In the genomic region with DNA sequence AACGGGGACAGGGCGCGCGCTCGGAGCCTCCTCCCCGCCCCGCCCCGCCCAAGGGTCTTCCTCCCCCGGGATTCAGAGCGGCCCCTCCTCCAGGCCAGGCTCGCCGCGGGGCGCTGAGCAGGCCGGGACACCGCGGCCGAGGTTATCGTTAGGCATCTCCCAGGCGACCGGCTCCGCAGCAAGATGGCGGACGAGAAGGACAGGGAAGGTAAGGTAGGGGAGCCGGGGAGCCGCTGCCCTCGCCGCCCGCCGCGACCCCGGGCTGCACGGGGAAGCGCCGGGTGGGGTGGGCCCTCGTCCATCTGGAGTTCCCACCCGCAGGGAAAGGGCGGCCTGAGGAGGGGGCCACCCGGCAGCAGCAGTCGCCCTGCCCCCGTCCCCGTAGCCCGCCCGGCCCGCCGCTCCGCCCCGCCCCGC, we compare ENCODE assay signal across 8 cellular contexts.
DNase-seq lines count a peak whose midpoint lies in the region; ATAC-seq and FAIRE-seq lines count a peak whose summit lies in the region.

No MANE protein-coding gene starts in this region.

- peaks cover 0 to 4% (median 0%) of the 10 kb centered on the region in 5 donors for H3K36me3 Mint-ChIP-seq in naive thymus-derived CD4-positive, alpha-beta T cell

- no peaks in the 10 kb centered on the region for H4K20me1 ChIP-seq in BLaER1

- H3K36me3 ChIP-seq in BLaER1, result 0 out of 2 replicates have a peak, but pooled peaks cover 2% of the 10 kb centered on the region
- peaks cover 0 to 12% (median 0%) of the 10 kb centered on the region in 3 experiments for H3K36me3 ChIP-seq in naive thymus-derived CD4-positive, alpha-beta T cell (ENCODE audit: control insufficient read depth in 2 of 3, insufficient read depth in 3 of 3, low read length in 3 of 3)
- no peaks in the 10 kb centered on the region for H3K36me3 ChIP-seq in thymus (ENCODE audit: control insufficient read depth, insufficient read depth)

- peak overlapping the region; percentile 80 for H3K4me3 ChIP-seq in BLaER1
- peak overlapping the region; percentile 81 for H3K4me3 ChIP-seq in naive thymus-derived CD4-positive, alpha-beta T cell (ENCODE audit: low read length)
- H3K4me3 ChIP-seq in thymus (ENCODE audit: low read length), result peak overlapping the region; percentile 86

- H3K9me3 Mint-ChIP-seq in naive thymus-derived CD4-positive, alpha-beta T cell, result peaks cover 0 to 2% (median 0%) of the 10 kb centered on the region in 11 donors

- CTCF ChIA-PET in naive thymus-derived CD4-positive, alpha-beta T cell (lab: Charles Lee), result interaction anchor here (0.8 to 2.0 kb wide), 3 partner anchors 106 to 370 kb away, joined by 3 to 17 read pairs (median 6); a partner anchor contains a TSS

- no peaks in the 10 kb centered on the region for H3K27me3 ChIP-seq in BLaER1
- H3K27me3 ChIP-seq in naive thymus-derived CD4-positive, alpha-beta T cell (ENCODE audit: control insufficient read depth in 2 of 2, insufficient read depth in 2 of 2, low read length in 2 of 2), result no peaks in the 10 kb centered on the region
- no peaks in the 10 kb centered on the region for H3K27me3 ChIP-seq in thymus (ENCODE audit: control insufficient read depth, insufficient read depth)

- H3K4me2 ChIP-seq in BLaER1, result peak overlapping the region; percentile 78

- peak overlapping the region; percentile 100 for H3K9ac ChIP-seq in BLaER1

- DNase-seq in GM19239 (ENCODE audit: insufficient read length, low spot score) (peak; percentile 38), NCI-H446 (lab: John Stamatoyannopoulos, UW) (peak; percentile 68 to 89), epithelial cell of prostate (ENCODE audit: low read depth, low spot score) (no peak)
- DNase-seq in activated CD4-positive, alpha-beta T cell treated with anti-CD3 and anti-CD28 coated beads, Interleukin-2, amount 50 U/mL, for 48 hours, result peak; percentile 73 to 76
- peak in 6 of 9 donors; percentile 75 to 86 (median 80) for DNase-seq in naive thymus-derived CD4-positive, alpha-beta T cell

- WGBS in thymus, result under 1% methylated on average over 49 of the region's 49 CpGs

- ATAC-seq in HG03342 (IDR thresholded peaks at IDR 0.05; ENCODE audit: unreplicated experiment), result peak; percentile 52
- ATAC-seq in naive thymus-derived CD4-positive, alpha-beta T cell, result peak; percentile 61

- peaks cover 0 to 14% (median 0%) of the 10 kb centered on the region in 5 donors for H3K27me3 Mint-ChIP-seq in naive thymus-derived CD4-positive, alpha-beta T cell

- intact Hi-C loops in naive thymus-derived CD4-positive, alpha-beta T cell (cut with micrococcal nuclease), result loop anchor here (1.0 to 5.0 kb wide), 13 partner anchors 52 to 1963 kb away; a partner anchor contains a TSS

- H3K4me1 Mint-ChIP-seq in naive thymus-derived CD4-positive, alpha-beta T cell, result peaks cover 9 to 31% (median 25%) of the 10 kb centered on the region in 7 donors

- H3K4me1 ChIP-seq in BLaER1 (peaks cover 26% of the 10 kb centered on the region), thymus (ENCODE audit: control insufficient read depth, insufficient read depth, low read length) (no peaks in the 10 kb centered on the region)
- peaks cover 5 to 12% of the 10 kb centered on the region in 2 donors for H3K4me1 ChIP-seq in naive thymus-derived CD4-positive, alpha-beta T cell (ENCODE audit: control insufficient read depth in 2 of 2, insufficient read depth in 2 of 2, low read length in 2 of 2)

- H3K9me3 ChIP-seq in BLaER1, result no peaks in the 10 kb centered on the region
- no peaks in the 10 kb centered on the region for H3K9me3 ChIP-seq in naive thymus-derived CD4-positive, alpha-beta T cell (ENCODE audit: control insufficient read depth in 2 of 3, low read length in 3 of 3)
- H3K9me3 ChIP-seq in thymus (ENCODE audit: control insufficient read depth), result no peaks in the 10 kb centered on the region

- H3K27ac ChIP-seq in BLaER1, result peak overlapping the region; percentile 100
- peak overlapping the region; percentile 95 for H3K27ac ChIP-seq in epithelial cell of prostate
- peak overlapping the region; percentile 99 for H3K27ac ChIP-seq in naive thymus-derived CD4-positive, alpha-beta T cell (ENCODE audit: low read depth, low read length)
- H3K27ac ChIP-seq in thymus (ENCODE audit: low read depth), result peak overlapping the region; percentile 97

- peak; percentile 72 for FAIRE-seq in GM19239 (lab: Jason Lieb, UNC)

- peak overlapping the region; percentile 97 to 100 (median 99) for H3K27ac Mint-ChIP-seq in naive thymus-derived CD4-positive, alpha-beta T cell

- POLR2A ChIA-PET in naive thymus-derived CD4-positive, alpha-beta T cell (lab: Charles Lee), result interaction anchor here (1.2 to 9.7 kb wide), 11 partner anchors 21 to 896 kb away, joined by 3 to 308 read pairs (median 7); a partner anchor contains a TSS

- peak overlapping the region; percentile 92 to 98 (median 95) for H3K4me3 Mint-ChIP-seq in naive thymus-derived CD4-positive, alpha-beta T cell
